26 cellular contexts compared by ENCODE assay signal in genomic region chr2:172213116-172213515, GRCh38.
A peak's percentile ranks its signal among the peaks of the same experiment; 100 is the strongest.
DNase-seq lines count a peak whose midpoint lies in the region; ATAC-seq and TF ChIP-seq lines count a peak whose summit lies in the region.
"Had no signal": no experiment of that assay in that cellular context is flagged by ENCODE, and none has a peak within 500 bp of the region (broad histone marks: within the 10 kb centered on the region; RNA-seq: fewer than 3 reads in every experiment).

No MANE protein-coding gene starts in this region.

- intact Hi-C loops in activated CD8-positive, alpha-beta T cell treated with anti-CD3 and anti-CD28 coated beads for 36 hours (cut with micrococcal nuclease), result no loop called here
- intact Hi-C loops in breast epithelium (cut with DNase I; ENCODE audit: low total_unique reads), result no loop called here

- CTCF ChIA-PET in activated CD8-positive, alpha-beta T cell treated with anti-CD3 and anti-CD28 coated beads, Interleukin-2, amount 10 ng/mL, durations not matched to agents 7 days and 5 days (lab: Charles Lee), result no interaction called here
- CTCF ChIA-PET in activated CD8-positive, alpha-beta T cell treated with anti-CD3 and anti-CD28 coated beads for 36 hours (lab: Charles Lee), result interaction anchor here (1.2 kb wide), 1 partner anchor 19 kb away, joined by 3 read pairs; no protein-coding TSS in a partner anchor

- peak overlapping the region; percentile 45 to 67 for H3K27ac ChIP-seq in breast epithelium
- H3K27ac ChIP-seq: HL-60, Peyer's patch, SJCRH30 had no signal

- peaks cover 8% of the 10 kb centered on the region for H3K27me3 Mint-ChIP-seq in activated CD8-positive, alpha-beta T cell treated with anti-CD3 and anti-CD28 coated beads, Interleukin-2, amount 10 ng/mL, durations not matched to agents 7 days and 5 days (ENCODE audit: low read depth)
- H3K27me3 Mint-ChIP-seq in activated CD8-positive, alpha-beta T cell treated with anti-CD3 and anti-CD28 coated beads for 36 hours, result no peaks in the 10 kb centered on the region
- H3K27me3 Mint-ChIP-seq in neural crest cell (ENCODE audit: low read depth), result no peaks in the 10 kb centered on the region

- ATAC-seq in activated CD8-positive, alpha-beta T cell treated with anti-CD3 and anti-CD28 coated beads, Interleukin-2, amount 10 ng/mL, durations not matched to agents 7 days and 5 days, result no peak
- no peak for ATAC-seq in activated CD8-positive, alpha-beta T cell treated with anti-CD3 and anti-CD28 coated beads for 36 hours
- ATAC-seq in GM19463 (IDR thresholded peaks at IDR 0.05; ENCODE audit: unreplicated experiment), result no peak
- ATAC-seq: HepG2 had no signal

- no peak for TF ChIP-seq POLR2A in breast epithelium (IDR thresholded peaks at IDR 0.05)

- peak; percentile 12 for DNase-seq in activated CD8-positive, alpha-beta T cell treated with anti-CD3 and anti-CD28 coated beads, Interleukin-2, amount 10 ng/mL, durations not matched to agents 7 days and 5 days
- DNase-seq in activated CD8-positive, alpha-beta T cell treated with anti-CD3 and anti-CD28 coated beads for 36 hours, result no peak
- DNase-seq in breast epithelium (ENCODE audit: low spot score in 2 of 2), result no peak
- no peak for DNase-seq in neural crest cell (ENCODE audit: low read depth, low spot score)
- no peak for DNase-seq in NCI-H1417 (lab: John Stamatoyannopoulos, UW)
- no peak for DNase-seq in stimulated activated naive CD4-positive, alpha-beta T cell treated with Interleukin-2 at 50 U/mL for 16 hours (lab: John Stamatoyannopoulos, UW)
- DNase-seq: 8988T; AML-193; C1 segment of cervical spinal cord; Calu3; CD8-positive, alpha-beta memory T cell; DMS53; EL; GF-D8; KG1; NCI-H1105; NCI-H1694; NCI-H2081; NCI-H446; NCI-H526; Peyer's patch; SJCRH30 had no signal

- H3K36me3 ChIP-seq in breast epithelium, result no peaks in the 10 kb centered on the region
- H3K36me3 ChIP-seq: HAP-1, Peyer's patch, SJCRH30 had no signal

- no peaks in the 10 kb centered on the region for H3K9me3 Mint-ChIP-seq in activated CD8-positive, alpha-beta T cell treated with anti-CD3 and anti-CD28 coated beads, Interleukin-2, amount 10 ng/mL, durations not matched to agents 7 days and 5 days (ENCODE audit: insufficient read depth)
- H3K9me3 Mint-ChIP-seq in activated CD8-positive, alpha-beta T cell treated with anti-CD3 and anti-CD28 coated beads for 36 hours, result no peaks in the 10 kb centered on the region
- H3K9me3 Mint-ChIP-seq in neural crest cell, result peaks cover 3% of the 10 kb centered on the region
- H3K9me3 Mint-ChIP-seq: CD8-positive, alpha-beta memory T cell had no signal

- peaks cover 14% of the 10 kb centered on the region for H3K4me1 Mint-ChIP-seq in activated CD8-positive, alpha-beta T cell treated with anti-CD3 and anti-CD28 coated beads, Interleukin-2, amount 10 ng/mL, durations not matched to agents 7 days and 5 days (ENCODE audit: low read depth)
- peaks cover 19% of the 10 kb centered on the region for H3K4me1 Mint-ChIP-seq in activated CD8-positive, alpha-beta T cell treated with anti-CD3 and anti-CD28 coated beads for 36 hours (ENCODE audit: low read depth)
- peaks cover 43% of the 10 kb centered on the region for H3K4me1 Mint-ChIP-seq in neural crest cell

- no peaks in the 10 kb centered on the region for H3K9me3 ChIP-seq in breast epithelium
- H3K9me3 ChIP-seq: HAP-1, Peyer's patch, SJCRH30 had no signal

- TF ChIP-seq CTCF in activated CD8-positive, alpha-beta T cell treated with anti-CD3 and anti-CD28 coated beads for 36 hours (IDR thresholded peaks at IDR 0.05), result no peak
- TF ChIP-seq CTCF in breast epithelium (IDR thresholded peaks at IDR 0.05), result no peak
- TF ChIP-seq CTCF in neural crest cell (conservative IDR thresholded peaks at IDR 0.05), result no peak

- no peaks in the 10 kb centered on the region for H3K4me1 ChIP-seq in breast epithelium

- no peak overlapping the region for H3K27ac Mint-ChIP-seq in activated CD8-positive, alpha-beta T cell treated with anti-CD3 and anti-CD28 coated beads, Interleukin-2, amount 10 ng/mL, durations not matched to agents 7 days and 5 days
- no peak overlapping the region for H3K27ac Mint-ChIP-seq in activated CD8-positive, alpha-beta T cell treated with anti-CD3 and anti-CD28 coated beads for 36 hours
- peak overlapping the region; percentile 95 for H3K27ac Mint-ChIP-seq in neural crest cell (ENCODE audit: unreplicated experiment)

- H3K36me3 Mint-ChIP-seq in activated CD8-positive, alpha-beta T cell treated with anti-CD3 and anti-CD28 coated beads, Interleukin-2, amount 10 ng/mL, durations not matched to agents 7 days and 5 days (ENCODE audit: low read depth), result no peaks in the 10 kb centered on the region
- H3K36me3 Mint-ChIP-seq in activated CD8-positive, alpha-beta T cell treated with anti-CD3 and anti-CD28 coated beads for 36 hours (ENCODE audit: low read depth), result no peaks in the 10 kb centered on the region
- no peaks in the 10 kb centered on the region for H3K36me3 Mint-ChIP-seq in neural crest cell (ENCODE audit: low read depth)

- H3K27me3 ChIP-seq in breast epithelium, result no peaks in the 10 kb centered on the region
- H3K27me3 ChIP-seq: Peyer's patch, SJCRH30 had no signal

- H3K4me3 ChIP-seq in breast epithelium, result no peak overlapping the region
- H3K4me3 ChIP-seq: HAP-1, Peyer's patch, SJCRH30 had no signal

- POLR2A ChIA-PET in activated CD8-positive, alpha-beta T cell treated with anti-CD3 and anti-CD28 coated beads, Interleukin-2, amount 10 ng/mL, durations not matched to agents 7 days and 5 days (lab: Charles Lee), result no interaction called here
- POLR2A ChIA-PET in activated CD8-positive, alpha-beta T cell treated with anti-CD3 and anti-CD28 coated beads for 36 hours (lab: Charles Lee), result no interaction called here

- H3K4me3 Mint-ChIP-seq in activated CD8-positive, alpha-beta T cell treated with anti-CD3 and anti-CD28 coated beads, Interleukin-2, amount 10 ng/mL, durations not matched to agents 7 days and 5 days, result no peak overlapping the region
- H3K4me3 Mint-ChIP-seq in activated CD8-positive, alpha-beta T cell treated with anti-CD3 and anti-CD28 coated beads for 36 hours, result no peak overlapping the region
- peak overlapping the region; percentile 2 for H3K4me3 Mint-ChIP-seq in neural crest cell
- H3K4me3 Mint-ChIP-seq: CD8-positive, alpha-beta memory T cell had no signal
